In the genomic region with DNA sequence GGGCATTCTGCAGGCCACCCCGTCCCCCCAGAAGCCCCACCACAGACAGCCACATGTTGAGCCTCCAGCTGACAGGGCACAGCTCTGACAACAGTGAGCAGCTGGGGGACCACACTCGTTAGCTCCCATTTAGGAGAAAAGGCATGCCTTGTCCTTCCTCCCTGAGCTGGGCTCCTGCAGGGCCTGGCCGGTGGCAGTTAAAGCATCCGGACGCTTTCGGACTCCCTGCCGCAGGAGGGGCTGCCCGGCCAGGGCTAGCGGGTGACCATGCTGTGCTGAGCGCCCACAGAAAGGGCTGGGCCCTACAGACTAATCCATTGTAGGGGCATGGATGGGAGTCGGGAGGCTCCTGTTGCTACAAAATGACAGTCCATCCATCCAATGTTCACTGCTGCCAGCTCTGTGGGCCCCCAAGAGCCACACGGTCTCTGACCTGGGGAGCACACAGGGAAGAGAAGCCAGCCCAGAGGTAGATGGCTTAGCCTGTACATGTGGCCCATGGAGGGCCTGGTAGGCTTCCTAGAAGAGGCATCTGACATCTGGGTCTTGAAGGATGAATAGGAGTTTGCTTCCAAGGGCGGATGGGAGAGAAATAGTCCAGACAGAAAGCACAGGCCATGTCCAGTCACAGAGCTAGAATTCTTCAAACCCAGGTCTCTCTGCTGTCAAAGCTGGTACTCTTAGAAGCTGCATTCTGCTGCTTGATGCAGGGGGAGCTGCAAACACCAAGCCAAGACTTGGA, we compare ENCODE assay signal across 26 cellular contexts.
"Had no signal": no experiment of that assay in that cellular context is flagged by ENCODE, and none has a peak within 500 bp of the region (broad histone marks: within the 10 kb centered on the region; RNA-seq: fewer than 3 reads in every experiment).

No MANE protein-coding gene starts in this region.

- ATAC-seq: naive thymus-derived CD8-positive, alpha-beta T cell; natural killer cell treated with Interleukin-12 subunit alpha and Interleukin-12 subunit beta and Interleukin-15 and Interleukin-18, amount 100 ng/mL, for 72 hours; psoas muscle; right cardiac atrium; right lobe of liver; stimulated activated effector memory CD8-positive, alpha-beta T cell treated with anti-CD3 and anti-CD28 coated beads, Interleukin-12 subunit alpha, Interleukin-12 subunit beta, amount 100 ng/mL, for 72 hours; stimulated activated naive B cell treated with anti-CD40 and anti-IgM and Interleukin-4, amounts not matched to agents 10 μg/mL and 1 μg/mL and 100 μg/mL, for 72 hours had no signal

- H3K27ac ChIP-seq: neural progenitor cell, neutrophil, parathyroid adenoma, psoas muscle, right lobe of liver, sigmoid colon, stomach, thoracic aorta, thyroid gland, tibial nerve, upper lobe of left lung, vagina had no signal

- H3K9me3 ChIP-seq: neutrophil, ovary, psoas muscle, right lobe of liver, sigmoid colon, stomach, thoracic aorta, thyroid gland, tibial nerve, upper lobe of left lung, vagina had no signal

- H2AFZ ChIP-seq: neural progenitor cell, parathyroid adenoma had no signal

- DNase-seq: naive thymus-derived CD8-positive, alpha-beta T cell; nucleus accumbens; ovary; psoas muscle; right lobe of liver; sigmoid colon; small intestine; stimulated activated CD4-positive, alpha-beta T cell treated with anti-CD3 and anti-CD28 coated beads, Interleukin-15, amount 100 ng/mL, for 24 hours; stimulated activated CD4-positive, alpha-beta T cell treated with anti-CD3 and anti-CD28 coated beads, Interleukin-2, amount 100 ng/mL, for 24 hours; stimulated activated CD4-positive, alpha-beta T cell treated with anti-CD3 and anti-CD28 coated beads, Interleukin-2, amount 100 ng/mL, for 48 hours; stimulated activated CD4-positive, alpha-beta T cell treated with anti-CD3 and anti-CD28 coated beads, Interleukin-4, amount 100 ng/mL, for 24 hours; stimulated activated naive B cell treated with anti-CD40 and anti-IgM and Interleukin-4, amounts not matched to agents 10 μg/mL and 1 μg/mL and 100 μg/mL, for 72 hours; stimulated activated naive CD4-positive, alpha-beta T cell treated with Interleukin-2 at 50 U/mL for 16 hours; stomach; thyroid gland; trophoblast cell; upper lobe of left lung had no signal

- H3K9ac ChIP-seq: neural progenitor cell, parathyroid adenoma had no signal

- H3K4me1 ChIP-seq: parathyroid adenoma, psoas muscle, right lobe of liver, thyroid gland had no signal

- H3K4me2 ChIP-seq: neural progenitor cell had no signal

- H3K36me3 ChIP-seq: neural progenitor cell, neutrophil, ovary, right lobe of liver, sigmoid colon, stomach, thoracic aorta, thyroid gland, tibial nerve, upper lobe of left lung, vagina had no signal

- H3K27me3 ChIP-seq: neural progenitor cell, ovary, right lobe of liver, sigmoid colon, thyroid gland, tibial nerve, upper lobe of left lung, vagina had no signal

- H3K79me2 ChIP-seq: parathyroid adenoma had no signal

- H3K4me3 ChIP-seq: neural progenitor cell, ovary, psoas muscle, right lobe of liver, sigmoid colon, stomach, thoracic aorta, thyroid gland, tibial nerve, upper lobe of left lung, vagina had no signal
